8 cellular contexts compared by ENCODE assay signal in the genomic region with DNA sequence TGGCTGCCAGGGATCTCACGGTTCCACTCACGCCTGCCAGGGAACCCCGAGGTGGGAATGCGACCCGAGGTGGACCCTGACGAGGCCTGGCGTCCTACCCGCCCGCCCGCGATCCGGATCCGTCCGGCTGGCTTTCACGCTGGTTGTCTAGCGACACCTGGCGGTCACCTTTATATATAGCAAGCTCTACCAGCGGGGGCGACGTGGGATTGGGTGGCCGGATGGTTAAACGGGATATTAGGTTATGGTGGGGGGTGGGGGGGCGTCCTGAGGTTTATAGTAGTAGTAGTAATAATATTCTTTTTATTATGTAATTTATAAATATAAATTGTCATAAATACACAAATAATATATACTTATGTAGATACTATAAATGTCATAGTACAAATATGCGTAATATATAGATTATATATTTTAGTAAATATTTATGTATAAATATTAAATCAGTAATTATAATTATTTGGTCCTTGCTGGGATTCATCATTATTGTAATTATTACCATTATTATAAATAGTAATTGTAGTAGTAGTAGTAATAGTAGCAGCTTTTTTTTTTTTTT.
DNase-seq lines count a peak whose midpoint lies in the region; ATAC-seq and TF ChIP-seq lines count a peak whose summit lies in the region.

No MANE protein-coding gene starts in this region.

- H3K36me3 ChIP-seq in SJSA1 = no peaks in the 10 kb centered on the region

- no peaks in the 10 kb centered on the region for H3K9me3 ChIP-seq in SJSA1 (replicated peaks)

- H3K4me1 ChIP-seq in SJSA1 (replicated peaks) = 0 out of 2 replicates have a peak, but pooled peaks cover 4% of the 10 kb centered on the region
- peaks cover 2% of the 10 kb centered on the region for H3K4me1 ChIP-seq in foreskin keratinocyte

- TF ChIP-seq CTCF in GM10266 (IDR thresholded peaks at IDR 0.05; ENCODE audit: control insufficient read depth, insufficient read depth, low read depth, missing control alignments) = peak; percentile 91
- TF ChIP-seq CTCF in foreskin keratinocyte (conservative IDR thresholded peaks at IDR 0.05) = peak; percentile 78

- H3K27ac ChIP-seq in SJSA1 (no peak overlapping the region), foreskin keratinocyte (no peak overlapping the region)

- DNase-seq in GM10266 (ENCODE audit: extremely low spot score) = peak; percentile 88
- DNase-seq in HuH-7 (ENCODE audit: low spot score) = peak; percentile 83
- peak; percentile 51 to 68 for DNase-seq in SJSA1 (ENCODE audit: low read depth in 1 of 2, low spot score in 2 of 2)
- peak; percentile 89 for DNase-seq in activated effector memory CD4-positive, alpha-beta T cell treated with anti-CD3 and anti-CD28 coated beads, Interleukin-2, amount 50 U/mL, for 16 hours
- DNase-seq in foreskin keratinocyte = peak in 1 of 2 donors; percentile 6
- peak in 50 of 56 donors; percentile 8 to 81 (median 48) for DNase-seq in nucleus accumbens (lab: John Stamatoyannopoulos, UW)
- peak; percentile 31 for DNase-seq in stromal cell of bone marrow (ENCODE audit: low read depth)

- peaks cover 11% of the 10 kb centered on the region for H3K27me3 ChIP-seq in SJSA1 (replicated peaks)
- H3K27me3 ChIP-seq in foreskin keratinocyte = peaks cover 11% of the 10 kb centered on the region

- peak; percentile 47 for ATAC-seq in foreskin keratinocyte
- no peak for ATAC-seq in HG03565 (IDR thresholded peaks at IDR 0.05; ENCODE audit: unreplicated experiment)

- no peak overlapping the region for H3K4me3 ChIP-seq in SJSA1
